Comparison of ENCODE assay signal across 9 cellular contexts in the genomic region with DNA sequence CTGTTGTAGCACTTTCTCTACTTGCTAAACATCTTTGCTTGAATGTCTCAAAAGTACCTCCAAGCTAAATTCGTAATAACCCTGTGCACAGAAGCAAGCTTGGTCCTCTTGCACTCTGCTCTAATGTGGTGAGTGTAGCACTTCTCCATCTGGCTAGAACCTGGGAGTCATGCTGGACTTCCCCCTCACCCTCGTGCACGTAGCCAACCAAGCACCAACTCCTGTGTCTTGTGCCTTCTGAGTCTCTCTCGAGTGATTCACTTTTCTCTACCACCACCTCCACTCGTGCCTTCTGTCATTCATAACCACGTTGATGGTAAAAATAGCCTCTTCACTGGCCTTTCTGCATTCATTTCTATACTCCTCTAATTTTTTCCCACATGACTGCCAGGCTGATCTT.
A peak's percentile ranks its signal among the peaks of the same experiment; 100 is the strongest.
DNase-seq lines count a peak whose midpoint lies in the region; ATAC-seq and TF ChIP-seq lines count a peak whose summit lies in the region.
"Had no signal": no experiment of that assay in that cellular context is flagged by ENCODE, and none has a peak within 500 bp of the region (broad histone marks: within the 10 kb centered on the region; RNA-seq: fewer than 3 reads in every experiment).

No MANE protein-coding gene starts in this region.

- DNase-seq in LHCN-M2 (ENCODE audit: low read depth): peak; percentile 73
- DNase-seq in left lobe of liver (ENCODE audit: low spot score): no peak
- DNase-seq in Peyer's patch: no peak
- no peak for DNase-seq in effector memory CD4-positive, alpha-beta T cell
- no peak for DNase-seq in NCI-H2171 (lab: John Stamatoyannopoulos, UW)
- DNase-seq in DMS114 treated with DMSO at 0.1 percent for 48 hours (lab: John Stamatoyannopoulos, UW; ENCODE audit: unreplicated experiment): no peak
- DNase-seq: naive B cell had no signal

- TF ChIP-seq POLR2A in GM18505 (IDR thresholded peaks at IDR 0.05; ENCODE audit: borderline replicate concordance, extremely low read depth, insufficient read depth, insufficient read length): no peak
- no peak for TF ChIP-seq POLR2A in Peyer's patch (IDR thresholded peaks at IDR 0.05)

- H3K9me3 ChIP-seq in Peyer's patch: no peaks in the 10 kb centered on the region
- H3K9me3 ChIP-seq in effector memory CD4-positive, alpha-beta T cell (ENCODE audit: control insufficient read depth, low read length): no peaks in the 10 kb centered on the region

- ATAC-seq in GM18505 (IDR thresholded peaks at IDR 0.05; ENCODE audit: unreplicated experiment): peak; percentile 85
- ATAC-seq in GM21786 (IDR thresholded peaks at IDR 0.05; ENCODE audit: unreplicated experiment): peak; percentile 96
- peak; percentile 31 for ATAC-seq in left lobe of liver

- H3K4me1 ChIP-seq in Peyer's patch: no peaks in the 10 kb centered on the region
- H3K4me1 ChIP-seq in effector memory CD4-positive, alpha-beta T cell (ENCODE audit: control insufficient read depth, insufficient read depth, low read length, poor library complexity, severe bottlenecking): no peaks in the 10 kb centered on the region

- no peak overlapping the region for H3K4me3 ChIP-seq in Peyer's patch
- H3K4me3 ChIP-seq in effector memory CD4-positive, alpha-beta T cell (ENCODE audit: insufficient read depth, low read depth, low read length, poor library complexity, severe bottlenecking): no peak overlapping the region

- H3K27me3 ChIP-seq in Peyer's patch: no peaks in the 10 kb centered on the region
- H3K27me3 ChIP-seq in effector memory CD4-positive, alpha-beta T cell (replicated peaks; ENCODE audit: control insufficient read depth, insufficient read depth, low read length, poor library complexity, severe bottlenecking): no peaks in the 10 kb centered on the region

- no peaks in the 10 kb centered on the region for H3K36me3 ChIP-seq in Peyer's patch
- no peaks in the 10 kb centered on the region for H3K36me3 ChIP-seq in effector memory CD4-positive, alpha-beta T cell (ENCODE audit: control insufficient read depth, insufficient read depth, low read length)

- no peak overlapping the region for H3K27ac ChIP-seq in Peyer's patch
- H3K27ac ChIP-seq in effector memory CD4-positive, alpha-beta T cell (ENCODE audit: insufficient read depth, low read length, poor library complexity, severe bottlenecking): no peak overlapping the region

- TF ChIP-seq CTCF in Peyer's patch (IDR thresholded peaks at IDR 0.05): no peak

Comparison
In these comparisons a context has a peak if more than half of its experiments do, and no peak if none do; other contexts are left out.
1. ATAC-seq: peak in every context shown above with its lines; median percentile 96 in GM21786; 85 in GM18505; 31 in left lobe of liver.